23 cellular contexts compared by ENCODE assay signal in genomic region chrX:10051866-10052265, GRCh38.
DNase-seq lines count a peak whose midpoint lies in the region; ATAC-seq and TF ChIP-seq lines count a peak whose summit lies in the region.
"Had no signal": no experiment of that assay in that cellular context is flagged by ENCODE, and none has a peak within 500 bp of the region (broad histone marks: within the 10 kb centered on the region; RNA-seq: fewer than 3 reads in every experiment).

No MANE protein-coding gene starts in this region.

- 83 to 97% (median 89%) methylated on average over 2 of the region's 2 CpGs for WGBS in heart left ventricle, 4 donors
- WGBS in right cardiac atrium = 88% methylated on average over 2 of the region's 2 CpGs
- WGBS in right lobe of liver (ENCODE audit: insufficient coverage, low coverage, low lambda C conversion rate, missing lambda C conversion rate) = 83% methylated on average over 2 of the region's 2 CpGs
- 76 to 92% (median 88%) methylated on average over 2 of the region's 2 CpGs for WGBS in stomach, 5 donors

- H3K4me3 ChIP-seq in heart left ventricle (no peak overlapping the region), right cardiac atrium (ENCODE audit: low read length) (no peak overlapping the region), epithelial cell of esophagus (ENCODE audit: low read length) (no peak overlapping the region), right lobe of liver (no peak overlapping the region), stomach (no peak overlapping the region)
- H3K4me3 ChIP-seq: tibial nerve had no signal

- no peak overlapping the region for H3K27ac Mint-ChIP-seq in natural killer cell treated with Interleukin-12 subunit alpha and Interleukin-12 subunit beta and Interleukin-15 and Interleukin-18, amount 100 ng/mL, for 72 hours
- H3K27ac Mint-ChIP-seq: activated CD8-positive, alpha-beta T cell treated with anti-CD3 and anti-CD28 coated beads, Interleukin-2, amount 10 ng/mL, durations not matched to agents 7 days and 5 days; CD8-positive, alpha-beta memory T cell; endodermal cell; naive thymus-derived CD8-positive, alpha-beta T cell had no signal

- H3K9me3 Mint-ChIP-seq in natural killer cell treated with Interleukin-12 subunit alpha and Interleukin-12 subunit beta and Interleukin-15 and Interleukin-18, amount 100 ng/mL, for 72 hours = no peaks in the 10 kb centered on the region

- no peaks in the 10 kb centered on the region for H3K27me3 ChIP-seq in heart left ventricle
- H3K27me3 ChIP-seq in right cardiac atrium (ENCODE audit: control insufficient read depth, insufficient read depth) = no peaks in the 10 kb centered on the region
- H3K27me3 ChIP-seq in right lobe of liver = no peaks in the 10 kb centered on the region
- no peaks in the 10 kb centered on the region for H3K27me3 ChIP-seq in stomach
- H3K27me3 ChIP-seq: tibial nerve had no signal

- TF ChIP-seq POLR2A in heart left ventricle (IDR thresholded peaks at IDR 0.05) = no peak
- TF ChIP-seq POLR2A in right lobe of liver (IDR thresholded peaks at IDR 0.05) = no peak
- TF ChIP-seq POLR2A in stomach (IDR thresholded peaks at IDR 0.05) = no peak

- no peaks in the 10 kb centered on the region for H3K36me3 ChIP-seq in heart left ventricle
- no peaks in the 10 kb centered on the region for H3K36me3 ChIP-seq in right lobe of liver
- no peaks in the 10 kb centered on the region for H3K36me3 ChIP-seq in stomach

- H3K27ac ChIP-seq in heart left ventricle (peak overlapping the region in 11 of 12 donors; percentile 37 to 75 (median 60)), right cardiac atrium (ENCODE audit: low read length) (no peak overlapping the region), right lobe of liver (no peak overlapping the region), stomach (no peak overlapping the region)

- H3K27me3 Mint-ChIP-seq in natural killer cell treated with Interleukin-12 subunit alpha and Interleukin-12 subunit beta and Interleukin-15 and Interleukin-18, amount 100 ng/mL, for 72 hours = no peaks in the 10 kb centered on the region
- H3K27me3 Mint-ChIP-seq: naive thymus-derived CD8-positive, alpha-beta T cell had no signal

- peak overlapping the region; percentile 23 for H3K4me3 Mint-ChIP-seq in natural killer cell treated with Interleukin-12 subunit alpha and Interleukin-12 subunit beta and Interleukin-15 and Interleukin-18, amount 100 ng/mL, for 72 hours
- H3K4me3 Mint-ChIP-seq: activated CD8-positive, alpha-beta T cell treated with anti-CD3 and anti-CD28 coated beads, Interleukin-2, amount 10 ng/mL, durations not matched to agents 7 days and 5 days; brain; CD8-positive, alpha-beta memory T cell; endodermal cell; naive thymus-derived CD8-positive, alpha-beta T cell had no signal

- peaks cover 0 to 10% (median 0%) of the 10 kb centered on the region in 12 donors for H3K9me3 ChIP-seq in heart left ventricle
- no peaks in the 10 kb centered on the region for H3K9me3 ChIP-seq in right cardiac atrium (ENCODE audit: control insufficient read depth, low read length)
- no peaks in the 10 kb centered on the region for H3K9me3 ChIP-seq in right lobe of liver
- H3K9me3 ChIP-seq in stomach = peaks cover 0 to 10% (median 5%) of the 10 kb centered on the region in 4 donors

- ATAC-seq in heart left ventricle (peak in 1 of 4 donors; percentile 37), right cardiac atrium (no peak), right lobe of liver (no peak), GM19463 (IDR thresholded peaks at IDR 0.05; ENCODE audit: unreplicated experiment) (no peak), SK-N-SH treated with all-trans-retinoic acid at 6 μM for 48 hours (no peak)
- peak in 1 of 2 donors; percentile 44 for ATAC-seq in natural killer cell treated with Interleukin-12 subunit alpha and Interleukin-12 subunit beta and Interleukin-15 and Interleukin-18, amount 100 ng/mL, for 72 hours
- ATAC-seq: activated CD8-positive, alpha-beta T cell treated with anti-CD3 and anti-CD28 coated beads, Interleukin-2, amount 10 ng/mL, durations not matched to agents 7 days and 5 days; naive thymus-derived CD8-positive, alpha-beta T cell; stimulated activated naive CD8-positive, alpha-beta T cell treated with anti-CD3 and anti-CD28 coated beads, Interleukin-15, Interleukin-2, amounts not matched to agents 100 U/mL and 50 U/mL, for 24 hours had no signal

- H3K4me1 ChIP-seq in heart left ventricle = peaks cover 0 to 75% (median 39%) of the 10 kb centered on the region in 12 donors
- peaks cover 22% of the 10 kb centered on the region for H3K4me1 ChIP-seq in right cardiac atrium (ENCODE audit: control insufficient read depth, insufficient read depth, low read length)
- no peaks in the 10 kb centered on the region for H3K4me1 ChIP-seq in right lobe of liver
- peaks cover 0 to 59% (median 22%) of the 10 kb centered on the region in 4 donors for H3K4me1 ChIP-seq in stomach

- intact Hi-C loops in heart left ventricle (cut with DNase I) (loop anchor here in 6 of 10 donors (2.0 to 10.0 kb wide), 3 partner anchors 35 to 63 kb away; no protein-coding TSS in a partner anchor), right cardiac atrium (cut with DNase I) (no loop called here), right lobe of liver (cut with DNase I) (no loop called here), stomach (cut with DNase I; ENCODE audit: low total_unique reads) (no loop called here)

- TF ChIP-seq EP300 in stomach (IDR thresholded peaks at IDR 0.05) = no peak

- H3K36me3 Mint-ChIP-seq in natural killer cell treated with Interleukin-12 subunit alpha and Interleukin-12 subunit beta and Interleukin-15 and Interleukin-18, amount 100 ng/mL, for 72 hours = no peaks in the 10 kb centered on the region

- peaks cover 6 to 8% of the 10 kb centered on the region in 2 donors for H3K4me1 Mint-ChIP-seq in natural killer cell treated with Interleukin-12 subunit alpha and Interleukin-12 subunit beta and Interleukin-15 and Interleukin-18, amount 100 ng/mL, for 72 hours (ENCODE audit: low read depth in 2 of 2)

- no peak for DNase-seq in heart left ventricle
- DNase-seq in right cardiac atrium = no peak
- DNase-seq in epithelial cell of esophagus (ENCODE audit: low read depth) = peak; percentile 75
- DNase-seq in natural killer cell treated with Interleukin-12 subunit alpha and Interleukin-12 subunit beta and Interleukin-15 and Interleukin-18, amount 100 ng/mL, for 72 hours (ENCODE audit: low spot score) = no peak
- DNase-seq in right lobe of liver = no peak
- no peak for DNase-seq in stomach
- DNase-seq: activated CD8-positive, alpha-beta T cell treated with anti-CD3 and anti-CD28 coated beads, Interleukin-2, amount 10 ng/mL, durations not matched to agents 7 days and 5 days; activated effector memory CD4-positive, alpha-beta T cell treated with anti-CD3 and anti-CD28 coated beads, Interleukin-2, amount 50 U/mL, for 16 hours; activated T-cell treated with anti-CD3 and anti-CD28 coated beads for 4 hours; AML-193; CD8-positive, alpha-beta memory T cell; cortex of kidney; endodermal cell; GF-D8; naive thymus-derived CD8-positive, alpha-beta T cell; NCI-H1436 treated with DMSO at 0.1 percent for 48 hours; NCI-H510A; SIG-M5; stimulated activated naive CD8-positive, alpha-beta T cell treated with anti-CD3 and anti-CD28 coated beads, Interleukin-15, Interleukin-2, amounts not matched to agents 100 U/mL and 50 U/mL, for 24 hours had no signal

- TF ChIP-seq CTCF in heart left ventricle (IDR thresholded peaks at IDR 0.05) (no peak), epithelial cell of esophagus (IDR thresholded peaks at IDR 0.05; ENCODE audit: insufficient read depth, low read depth, low read length, missing control alignments) (no peak), right lobe of liver (IDR thresholded peaks at IDR 0.05) (no peak), stomach (IDR thresholded peaks at IDR 0.05) (no peak)

TF ChIP-seq in SK-N-SH treated with all-trans-retinoic acid at 6 μM for 48 hours, 23 proteins besides CTCF, POLR2A, EP300 and RAD21 (continues in another document):
- no peak for TF ChIP-seq TSHZ2 (CRISPR knock-in tag; IDR thresholded peaks at IDR 0.05)
- TF ChIP-seq POU6F1 (CRISPR knock-in tag; IDR thresholded peaks at IDR 0.05; ENCODE audit: borderline replicate concordance, low read depth) = no peak
- TF ChIP-seq BACH2 (CRISPR knock-in tag; IDR thresholded peaks at IDR 0.05; ENCODE audit: borderline replicate concordance) = no peak
- TF ChIP-seq GLIS3 (CRISPR knock-in tag; IDR thresholded peaks at IDR 0.05) = no peak
- TF ChIP-seq ZC3H10 (CRISPR knock-in tag; IDR thresholded peaks at IDR 0.05) = no peak
- no peak for TF ChIP-seq ISL1 (CRISPR knock-in tag; IDR thresholded peaks at IDR 0.05)

Comparison
In these comparisons a context has a peak if more than half of its experiments do, and no peak if none do; other contexts are left out.
1. H3K27ac ChIP-seq: peak in heart left ventricle (11 of 12); none in right cardiac atrium (single experiment), right lobe of liver (0 of 3) and stomach (0 of 5).
2. intact Hi-C loops: an anchor here in heart left ventricle (2.0 to 10.0 kb wide); none called in right cardiac atrium, right lobe of liver and stomach.